In genomic region chr5:181217805-181218065, GRCh38 we compare ENCODE assay signal across 1 cellular context.
TF ChIP-seq lines count a peak whose summit lies in the region.

No MANE protein-coding gene starts in this region.

TF ChIP-seq in K562, 482 proteins besides CTCF, POLR2A, EP300 and RAD21 (continued from another document):
- TF ChIP-seq, protein P1, sequence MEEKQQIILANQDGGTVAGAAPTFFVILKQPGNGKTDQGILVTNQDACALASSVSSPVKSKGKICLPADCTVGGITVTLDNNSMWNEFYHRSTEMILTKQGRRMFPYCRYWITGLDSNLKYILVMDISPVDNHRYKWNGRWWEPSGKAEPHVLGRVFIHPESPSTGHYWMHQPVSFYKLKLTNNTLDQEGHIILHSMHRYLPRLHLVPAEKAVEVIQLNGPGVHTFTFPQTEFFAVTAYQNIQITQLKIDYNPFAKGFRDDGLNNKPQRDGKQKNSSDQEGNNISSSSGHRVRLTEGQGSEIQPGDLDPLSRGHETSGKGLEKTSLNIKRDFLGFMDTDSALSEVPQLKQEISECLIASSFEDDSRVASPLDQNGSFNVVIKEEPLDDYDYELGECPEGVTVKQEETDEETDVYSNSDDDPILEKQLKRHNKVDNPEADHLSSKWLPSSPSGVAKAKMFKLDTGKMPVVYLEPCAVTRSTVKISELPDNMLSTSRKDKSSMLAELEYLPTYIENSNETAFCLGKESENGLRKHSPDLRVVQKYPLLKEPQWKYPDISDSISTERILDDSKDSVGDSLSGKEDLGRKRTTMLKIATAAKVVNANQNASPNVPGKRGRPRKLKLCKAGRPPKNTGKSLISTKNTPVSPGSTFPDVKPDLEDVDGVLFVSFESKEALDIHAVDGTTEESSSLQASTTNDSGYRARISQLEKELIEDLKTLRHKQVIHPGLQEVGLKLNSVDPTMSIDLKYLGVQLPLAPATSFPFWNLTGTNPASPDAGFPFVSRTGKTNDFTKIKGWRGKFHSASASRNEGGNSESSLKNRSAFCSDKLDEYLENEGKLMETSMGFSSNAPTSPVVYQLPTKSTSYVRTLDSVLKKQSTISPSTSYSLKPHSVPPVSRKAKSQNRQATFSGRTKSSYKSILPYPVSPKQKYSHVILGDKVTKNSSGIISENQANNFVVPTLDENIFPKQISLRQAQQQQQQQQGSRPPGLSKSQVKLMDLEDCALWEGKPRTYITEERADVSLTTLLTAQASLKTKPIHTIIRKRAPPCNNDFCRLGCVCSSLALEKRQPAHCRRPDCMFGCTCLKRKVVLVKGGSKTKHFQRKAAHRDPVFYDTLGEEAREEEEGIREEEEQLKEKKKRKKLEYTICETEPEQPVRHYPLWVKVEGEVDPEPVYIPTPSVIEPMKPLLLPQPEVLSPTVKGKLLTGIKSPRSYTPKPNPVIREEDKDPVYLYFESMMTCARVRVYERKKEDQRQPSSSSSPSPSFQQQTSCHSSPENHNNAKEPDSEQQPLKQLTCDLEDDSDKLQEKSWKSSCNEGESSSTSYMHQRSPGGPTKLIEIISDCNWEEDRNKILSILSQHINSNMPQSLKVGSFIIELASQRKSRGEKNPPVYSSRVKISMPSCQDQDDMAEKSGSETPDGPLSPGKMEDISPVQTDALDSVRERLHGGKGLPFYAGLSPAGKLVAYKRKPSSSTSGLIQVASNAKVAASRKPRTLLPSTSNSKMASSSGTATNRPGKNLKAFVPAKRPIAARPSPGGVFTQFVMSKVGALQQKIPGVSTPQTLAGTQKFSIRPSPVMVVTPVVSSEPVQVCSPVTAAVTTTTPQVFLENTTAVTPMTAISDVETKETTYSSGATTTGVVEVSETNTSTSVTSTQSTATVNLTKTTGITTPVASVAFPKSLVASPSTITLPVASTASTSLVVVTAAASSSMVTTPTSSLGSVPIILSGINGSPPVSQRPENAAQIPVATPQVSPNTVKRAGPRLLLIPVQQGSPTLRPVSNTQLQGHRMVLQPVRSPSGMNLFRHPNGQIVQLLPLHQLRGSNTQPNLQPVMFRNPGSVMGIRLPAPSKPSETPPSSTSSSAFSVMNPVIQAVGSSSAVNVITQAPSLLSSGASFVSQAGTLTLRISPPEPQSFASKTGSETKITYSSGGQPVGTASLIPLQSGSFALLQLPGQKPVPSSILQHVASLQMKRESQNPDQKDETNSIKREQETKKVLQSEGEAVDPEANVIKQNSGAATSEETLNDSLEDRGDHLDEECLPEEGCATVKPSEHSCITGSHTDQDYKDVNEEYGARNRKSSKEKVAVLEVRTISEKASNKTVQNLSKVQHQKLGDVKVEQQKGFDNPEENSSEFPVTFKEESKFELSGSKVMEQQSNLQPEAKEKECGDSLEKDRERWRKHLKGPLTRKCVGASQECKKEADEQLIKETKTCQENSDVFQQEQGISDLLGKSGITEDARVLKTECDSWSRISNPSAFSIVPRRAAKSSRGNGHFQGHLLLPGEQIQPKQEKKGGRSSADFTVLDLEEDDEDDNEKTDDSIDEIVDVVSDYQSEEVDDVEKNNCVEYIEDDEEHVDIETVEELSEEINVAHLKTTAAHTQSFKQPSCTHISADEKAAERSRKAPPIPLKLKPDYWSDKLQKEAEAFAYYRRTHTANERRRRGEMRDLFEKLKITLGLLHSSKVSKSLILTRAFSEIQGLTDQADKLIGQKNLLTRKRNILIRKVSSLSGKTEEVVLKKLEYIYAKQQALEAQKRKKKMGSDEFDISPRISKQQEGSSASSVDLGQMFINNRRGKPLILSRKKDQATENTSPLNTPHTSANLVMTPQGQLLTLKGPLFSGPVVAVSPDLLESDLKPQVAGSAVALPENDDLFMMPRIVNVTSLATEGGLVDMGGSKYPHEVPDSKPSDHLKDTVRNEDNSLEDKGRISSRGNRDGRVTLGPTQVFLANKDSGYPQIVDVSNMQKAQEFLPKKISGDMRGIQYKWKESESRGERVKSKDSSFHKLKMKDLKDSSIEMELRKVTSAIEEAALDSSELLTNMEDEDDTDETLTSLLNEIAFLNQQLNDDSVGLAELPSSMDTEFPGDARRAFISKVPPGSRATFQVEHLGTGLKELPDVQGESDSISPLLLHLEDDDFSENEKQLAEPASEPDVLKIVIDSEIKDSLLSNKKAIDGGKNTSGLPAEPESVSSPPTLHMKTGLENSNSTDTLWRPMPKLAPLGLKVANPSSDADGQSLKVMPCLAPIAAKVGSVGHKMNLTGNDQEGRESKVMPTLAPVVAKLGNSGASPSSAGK (IDR thresholded peaks at IDR 0.05): no peak
- TF ChIP-seq PRPF4 (IDR thresholded peaks at IDR 0.05; ENCODE audit: insufficient read depth, low read depth, low read length, poor library complexity, severe bottlenecking) (no peak), TRIM25 (IDR thresholded peaks at IDR 0.05; ENCODE audit: borderline replicate concordance) (no peak), ZNF217 (CRISPR knock-in tag; IDR thresholded peaks at IDR 0.05) (no peak), ZNF174 (CRISPR knock-in tag; IDR thresholded peaks at IDR 0.05) (no peak), ZBTB7A (IDR thresholded peaks at IDR 0.05; ENCODE audit: borderline replicate concordance, control insufficient read depth, low read depth, low read length) (peak; percentile 95; the same call in 1 of the 2 replicates), TEAD1 (CRISPR knock-in tag; IDR thresholded peaks at IDR 0.05) (no peak), HDAC3 (IDR thresholded peaks at IDR 0.05; ENCODE audit: borderline replicate concordance, partially characterized antibody) (no peak), ZNF76 (CRISPR knock-in tag; IDR thresholded peaks at IDR 0.05; ENCODE audit: borderline replicate concordance) (no peak), POU5F1 (IDR thresholded peaks at IDR 0.05; ENCODE audit: borderline replicate concordance, low read depth, low read length, partially characterized antibody) (no peak), NFYB (IDR thresholded peaks at IDR 0.05; ENCODE audit: extremely low read depth, insufficient read length) (no peak), CTBP1 (IDR thresholded peaks at IDR 0.05; ENCODE audit: borderline replicate concordance) (0 out of 2 replicates have a peak, but pooled peaks have one; percentile 6), RBM14 (IDR thresholded peaks at IDR 0.05; ENCODE audit: borderline replicate concordance, insufficient read depth, low read depth, low read length) (no peak), CCNT2 (IDR thresholded peaks at IDR 0.05; ENCODE audit: borderline replicate concordance, extremely low read depth, insufficient read length, low read depth, low read length) (no peak), CAMTA2 (CRISPR knock-in tag; conservative IDR thresholded peaks at IDR 0.05) (no peak), NCOA1 (IDR thresholded peaks at IDR 0.05; ENCODE audit: low read depth) (no peak), U2AF1 (optimal IDR thresholded peaks at IDR 0.05; ENCODE audit: low read depth, low read length) (no peak), PYGO2 (tag; IDR thresholded peaks at IDR 0.05) (no peak; the same call in 1 of the 2 replicates), SIN3A (IDR thresholded peaks at IDR 0.05; ENCODE audit: borderline replicate concordance in 2 of 2, control insufficient read depth in 1 of 2, low read depth in 2 of 2, low read length in 2 of 2) (0 out of 4 replicates have a peak, but pooled peaks of 1 of the 2 experiments have one; percentile 31), USF1 (CRISPR knock-in tag; IDR thresholded peaks at IDR 0.05) (no peak), IRF1 (CRISPR knock-in tag; IDR thresholded peaks at IDR 0.05; ENCODE audit: borderline replicate concordance) (no peak), ZNF695 (CRISPR knock-in tag; IDR thresholded peaks at IDR 0.05) (no peak), HMGN3 (IDR thresholded peaks at IDR 0.05; ENCODE audit: borderline replicate concordance, extremely low read depth, insufficient read length, low read depth, low read length) (no peak), ZNF316 (IDR thresholded peaks at IDR 0.05) (no peak), RHOXF2B (CRISPR knock-in tag; conservative IDR thresholded peaks at IDR 0.05) (no peak), GATA2 (CRISPR knock-in tag; IDR thresholded peaks at IDR 0.05) (no peak), FOXK1 (CRISPR knock-in tag; IDR thresholded peaks at IDR 0.05; ENCODE audit: borderline replicate concordance) (no peak), MED1 (CRISPR knock-in tag; IDR thresholded peaks at IDR 0.05; ENCODE audit: borderline replicate concordance) (no peak), KAT8 (IDR thresholded peaks at IDR 0.05; ENCODE audit: low read depth) (no peak), ILK (tag; IDR thresholded peaks at IDR 0.05; ENCODE audit: borderline replicate concordance, low read depth) (no peak), GABPA (tag; conservative IDR thresholded peaks at IDR 0.05; ENCODE audit: low read depth) (no peak), FOXA3 (CRISPR knock-in tag; conservative IDR thresholded peaks at IDR 0.05 in 1 of 2, IDR thresholded peaks at IDR 0.05 in 1 of 2) (peak in 1 of 2 experiments; percentile 44; a peak in 1 of 4 replicates), FOS (IDR thresholded peaks at IDR 0.05; ENCODE audit: extremely low read depth, insufficient read length) (no peak), CBX8 (IDR thresholded peaks at IDR 0.05; ENCODE audit: borderline replicate concordance, extremely low read depth, low read depth, low read length, poor library complexity, severe bottlenecking) (no peak)
- TF ChIP-seq, protein P2, sequence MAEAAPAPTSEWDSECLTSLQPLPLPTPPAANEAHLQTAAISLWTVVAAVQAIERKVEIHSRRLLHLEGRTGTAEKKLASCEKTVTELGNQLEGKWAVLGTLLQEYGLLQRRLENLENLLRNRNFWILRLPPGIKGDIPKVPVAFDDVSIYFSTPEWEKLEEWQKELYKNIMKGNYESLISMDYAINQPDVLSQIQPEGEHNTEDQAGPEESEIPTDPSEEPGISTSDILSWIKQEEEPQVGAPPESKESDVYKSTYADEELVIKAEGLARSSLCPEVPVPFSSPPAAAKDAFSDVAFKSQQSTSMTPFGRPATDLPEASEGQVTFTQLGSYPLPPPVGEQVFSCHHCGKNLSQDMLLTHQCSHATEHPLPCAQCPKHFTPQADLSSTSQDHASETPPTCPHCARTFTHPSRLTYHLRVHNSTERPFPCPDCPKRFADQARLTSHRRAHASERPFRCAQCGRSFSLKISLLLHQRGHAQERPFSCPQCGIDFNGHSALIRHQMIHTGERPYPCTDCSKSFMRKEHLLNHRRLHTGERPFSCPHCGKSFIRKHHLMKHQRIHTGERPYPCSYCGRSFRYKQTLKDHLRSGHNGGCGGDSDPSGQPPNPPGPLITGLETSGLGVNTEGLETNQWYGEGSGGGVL (CRISPR knock-in tag; IDR thresholded peaks at IDR 0.05): no peak
- TF ChIP-seq, protein P3, sequence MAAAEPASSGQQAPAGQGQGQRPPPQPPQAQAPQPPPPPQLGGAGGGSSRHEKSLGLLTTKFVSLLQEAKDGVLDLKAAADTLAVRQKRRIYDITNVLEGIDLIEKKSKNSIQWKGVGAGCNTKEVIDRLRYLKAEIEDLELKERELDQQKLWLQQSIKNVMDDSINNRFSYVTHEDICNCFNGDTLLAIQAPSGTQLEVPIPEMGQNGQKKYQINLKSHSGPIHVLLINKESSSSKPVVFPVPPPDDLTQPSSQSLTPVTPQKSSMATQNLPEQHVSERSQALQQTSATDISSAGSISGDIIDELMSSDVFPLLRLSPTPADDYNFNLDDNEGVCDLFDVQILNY (CRISPR knock-in tag; IDR thresholded peaks at IDR 0.05): peak; percentile 5; the same call in 1 of the 2 replicates
- TF ChIP-seq, protein P4, sequence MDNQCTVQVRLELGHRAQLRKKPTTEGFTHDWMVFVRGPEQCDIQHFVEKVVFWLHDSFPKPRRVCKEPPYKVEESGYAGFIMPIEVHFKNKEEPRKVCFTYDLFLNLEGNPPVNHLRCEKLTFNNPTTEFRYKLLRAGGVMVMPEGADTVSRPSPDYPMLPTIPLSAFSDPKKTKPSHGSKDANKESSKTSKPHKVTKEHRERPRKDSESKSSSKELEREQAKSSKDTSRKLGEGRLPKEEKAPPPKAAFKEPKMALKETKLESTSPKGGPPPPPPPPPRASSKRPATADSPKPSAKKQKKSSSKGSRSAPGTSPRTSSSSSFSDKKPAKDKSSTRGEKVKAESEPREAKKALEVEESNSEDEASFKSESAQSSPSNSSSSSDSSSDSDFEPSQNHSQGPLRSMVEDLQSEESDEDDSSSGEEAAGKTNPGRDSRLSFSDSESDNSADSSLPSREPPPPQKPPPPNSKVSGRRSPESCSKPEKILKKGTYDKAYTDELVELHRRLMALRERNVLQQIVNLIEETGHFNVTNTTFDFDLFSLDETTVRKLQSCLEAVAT (IDR thresholded peaks at IDR 0.05): no peak
TF ChIP-seq in K562: peak in this region for 13.
